11 cellular contexts compared by ENCODE assay signal in the genomic region with DNA sequence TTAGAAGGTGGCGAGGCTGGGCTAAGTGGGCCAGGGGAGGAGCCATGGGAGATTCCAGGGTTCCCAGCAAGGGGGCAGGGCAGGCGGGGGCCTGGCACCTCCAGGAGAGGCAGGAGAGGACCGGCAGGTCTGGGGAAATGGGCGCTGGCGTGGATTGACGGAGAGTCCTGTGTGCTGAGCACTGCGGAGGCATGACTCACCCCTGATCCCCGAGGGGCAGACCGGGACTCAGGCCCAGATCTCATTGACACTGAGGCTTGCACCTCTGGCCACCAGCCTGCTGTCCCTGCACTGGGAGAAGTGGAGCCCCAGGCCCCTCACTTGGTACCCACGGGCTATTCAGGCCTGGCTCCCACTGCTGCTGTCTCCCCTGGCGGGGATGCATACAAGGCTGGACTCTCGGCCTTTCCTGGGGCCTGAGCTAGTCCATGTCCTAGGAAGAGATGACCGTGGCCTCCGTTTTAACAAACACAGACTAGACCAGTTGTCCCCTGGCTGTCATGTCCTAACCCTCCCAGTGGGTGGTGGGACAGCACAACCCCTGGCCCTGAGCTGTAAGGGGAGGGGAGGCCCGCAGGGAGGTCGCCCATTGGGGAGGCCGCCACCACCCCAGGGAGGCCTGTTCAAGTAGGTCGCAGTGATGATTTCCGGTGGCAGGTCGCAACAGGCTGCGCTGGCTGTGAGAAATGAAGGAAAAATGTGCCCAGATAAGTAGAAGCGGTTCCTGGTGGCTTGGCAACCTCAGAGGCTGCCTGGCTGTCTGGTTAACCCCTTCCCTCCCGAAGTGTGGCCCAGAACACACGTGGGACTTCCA. TPM values are rescaled to one million over a fixed set of nuclear protein-coding genes. Genes with fewer than 3 reads are reported as not detected.
A peak's percentile ranks its signal among the peaks of the same experiment; 100 is the strongest.
DNase-seq lines count a peak whose midpoint lies in the region; ATAC-seq lines count a peak whose summit lies in the region.
"Had no signal": no experiment of that assay in that cellular context is flagged by ENCODE, and none has a peak within 500 bp of the region (broad histone marks: within the 10 kb centered on the region; RNA-seq: fewer than 3 reads in every experiment).

No MANE protein-coding gene starts in this region.

- H3K4me1 ChIP-seq in SJSA1 (replicated peaks): peaks cover 23% of the 10 kb centered on the region

- DNase-seq in GM04503 (ENCODE audit: low read depth) (peak; percentile 47), SJSA1 (ENCODE audit: low read depth in 1 of 2, low spot score in 2 of 2) (peak; percentile 58 to 78), glomerular visceral epithelial cell (ENCODE audit: extremely low spot score) (peak; percentile 73), skeletal muscle cell (ENCODE audit: low read depth) (peak; percentile 42), NCI-H1092 (lab: John Stamatoyannopoulos, UW) (no peak)
- no peak for DNase-seq in activated naive CD4-positive, alpha-beta T cell treated with anti-CD3 and anti-CD28 coated beads, Interleukin-2, amount 50 U/mL, for 72 hours (ENCODE audit: low spot score in 2 of 2)
- DNase-seq: activated CD4-positive, alpha-beta T cell treated with anti-CD3 and anti-CD28 coated beads for 36 hours; NCI-H187 had no signal

- no peak overlapping the region for H3K4me3 ChIP-seq in SJSA1
- no peak overlapping the region for H3K4me3 ChIP-seq in skeletal muscle cell (ENCODE audit: low read depth, low read length)
- H3K4me3 ChIP-seq: cardiac muscle cell had no signal

- H3K9me3 Mint-ChIP-seq in activated naive CD4-positive, alpha-beta T cell treated with anti-CD3 and anti-CD28 coated beads, Interleukin-2, amount 50 U/mL, for 72 hours: peaks cover 8 to 10% of the 10 kb centered on the region in 2 donors

- H3K36me3 ChIP-seq in SJSA1: no peaks in the 10 kb centered on the region
- H3K36me3 ChIP-seq: cardiac muscle cell had no signal

- H3K27me3 ChIP-seq in SJSA1 (replicated peaks): no peaks in the 10 kb centered on the region

- ATAC-seq in GM21360 (IDR thresholded peaks at IDR 0.05; ENCODE audit: unreplicated experiment) (no peak), GM18520 (IDR thresholded peaks at IDR 0.05; ENCODE audit: unreplicated experiment) (no peak)
- ATAC-seq in activated naive CD4-positive, alpha-beta T cell treated with anti-CD3 and anti-CD28 coated beads, Interleukin-2, amount 50 U/mL, for 72 hours: no peak
- ATAC-seq: activated CD4-positive, alpha-beta T cell treated with anti-CD3 and anti-CD28 coated beads for 36 hours had no signal

- H3K36me3 Mint-ChIP-seq in activated naive CD4-positive, alpha-beta T cell treated with anti-CD3 and anti-CD28 coated beads, Interleukin-2, amount 50 U/mL, for 72 hours: no peaks in the 10 kb centered on the region

- H3K27ac Mint-ChIP-seq in activated naive CD4-positive, alpha-beta T cell treated with anti-CD3 and anti-CD28 coated beads, Interleukin-2, amount 50 U/mL, for 72 hours: no peak overlapping the region
- H3K27ac Mint-ChIP-seq: activated CD4-positive, alpha-beta T cell treated with anti-CD3 and anti-CD28 coated beads for 36 hours had no signal

- peak overlapping the region; percentile 64 for H3K27ac ChIP-seq in SJSA1
- H3K27ac ChIP-seq: cardiac muscle cell had no signal

- no peaks in the 10 kb centered on the region for H3K9me3 ChIP-seq in SJSA1 (replicated peaks)

RNA-seq across cellular contexts. Expression of gene RIPK4, which starts 39.7 kb away (rescaled TPM):
- 0.47 and 1.7 TPM in 2 replicates for total RNA-seq in SJSA1 (2014; rRNA removed; shearing (Covaris generic))
- total RNA-seq in activated naive CD4-positive, alpha-beta T cell treated with anti-CD3 and anti-CD28 coated beads, Interleukin-2, amount 50 U/mL, for 72 hours: 1 to 10 TPM in 1 of 2 donors, under 1 TPM in 1; 0.52 to 1.3 TPM

Comparison
In these comparisons a context has a peak if more than half of its experiments do, and no peak if none do; other contexts are left out.
1. DNase-seq: peak in GM04503 (single experiment), SJSA1 (2 of 2), glomerular visceral epithelial cell (single experiment) and skeletal muscle cell (single experiment); none in activated naive CD4-positive, alpha-beta T cell treated with anti-CD3 and anti-CD28 coated beads, Interleukin-2, amount 50 U/mL, for 72 hours (0 of 2) and NCI-H1092 (single experiment).